ENCODE assay signal across 7 cellular contexts in genomic region chr16:67227567-67227921, GRCh38. TPM values are rescaled to one million over a fixed set of nuclear protein-coding genes. Genes with fewer than 3 reads are reported as not detected.
DNase-seq lines count a peak whose midpoint lies in the region; ATAC-seq lines count a peak whose summit lies in the region.

No MANE protein-coding gene starts in this region.

- no peaks in the 10 kb centered on the region for H3K9me3 Mint-ChIP-seq in activated naive CD8-positive, alpha-beta T cell treated with anti-CD3 and anti-CD28 coated beads, Interleukin-2, amount 10 ng/mL, durations not matched to agents 7 days and 5 days
- no peaks in the 10 kb centered on the region for H3K9me3 Mint-ChIP-seq in immature natural killer cell

- peaks cover 41% of the 10 kb centered on the region for H3K36me3 ChIP-seq in HUES6 (ENCODE audit: control insufficient read depth, insufficient read depth, low read length)
- peaks cover 24 to 39% of the 10 kb centered on the region in 2 donors for H3K36me3 ChIP-seq in stomach smooth muscle (ENCODE audit: control insufficient read depth in 2 of 2, insufficient read depth in 2 of 2, low read length in 2 of 2)

- peak overlapping the region; percentile 92 for H3K27ac Mint-ChIP-seq in activated naive CD8-positive, alpha-beta T cell treated with anti-CD3 and anti-CD28 coated beads, Interleukin-2, amount 10 ng/mL, durations not matched to agents 7 days and 5 days
- H3K27ac Mint-ChIP-seq in immature natural killer cell, result peak overlapping the region; percentile 93 to 98 (median 96)

- H3K27me3 Mint-ChIP-seq in activated naive CD8-positive, alpha-beta T cell treated with anti-CD3 and anti-CD28 coated beads, Interleukin-2, amount 10 ng/mL, durations not matched to agents 7 days and 5 days, result no peaks in the 10 kb centered on the region
- peaks cover 0 to 8% (median 4%) of the 10 kb centered on the region in 3 donors for H3K27me3 Mint-ChIP-seq in immature natural killer cell (ENCODE audit: low read depth in 3 of 3)

- H3K9ac ChIP-seq in HUES6 (ENCODE audit: low read length), result peak overlapping the region; percentile 83
- H3K9ac ChIP-seq in stomach smooth muscle (ENCODE audit: low read length in 2 of 2), result peak overlapping the region; percentile 76 to 93

- peaks cover 9% of the 10 kb centered on the region for H3K36me3 Mint-ChIP-seq in activated naive CD8-positive, alpha-beta T cell treated with anti-CD3 and anti-CD28 coated beads, Interleukin-2, amount 10 ng/mL, durations not matched to agents 7 days and 5 days
- H3K36me3 Mint-ChIP-seq in immature natural killer cell, result peaks cover 4 to 7% (median 5%) of the 10 kb centered on the region in 3 donors

- H3K9me3 ChIP-seq in HUES6 (ENCODE audit: control insufficient read depth, insufficient read depth, low read depth, low read length) (no peaks in the 10 kb centered on the region), stomach smooth muscle (ENCODE audit: control insufficient read depth in 2 of 2, low read length in 2 of 2) (no peaks in the 10 kb centered on the region)

- no peak for DNase-seq in activated naive CD8-positive, alpha-beta T cell treated with anti-CD3 and anti-CD28 coated beads, Interleukin-2, amount 10 ng/mL, durations not matched to agents 7 days and 5 days
- DNase-seq in immature natural killer cell (no peak), DMS 273 treated with DMSO at 0.1 percent for 48 hours (lab: John Stamatoyannopoulos, UW) (no peak)
- no peak for DNase-seq in activated effector memory CD4-positive, alpha-beta T cell treated with Interleukin-2 at 50 U/mL for 16 hours

- ATAC-seq in activated naive CD8-positive, alpha-beta T cell treated with anti-CD3 and anti-CD28 coated beads, Interleukin-2, amount 10 ng/mL, durations not matched to agents 7 days and 5 days (ENCODE audit: low read depth), result no peak
- ATAC-seq in HG03442 (IDR thresholded peaks at IDR 0.05; ENCODE audit: unreplicated experiment), result no peak

- peak overlapping the region; percentile 92 for H3K4me3 Mint-ChIP-seq in activated naive CD8-positive, alpha-beta T cell treated with anti-CD3 and anti-CD28 coated beads, Interleukin-2, amount 10 ng/mL, durations not matched to agents 7 days and 5 days
- peak overlapping the region; percentile 95 to 99 (median 96) for H3K4me3 Mint-ChIP-seq in immature natural killer cell

- H3K4me1 ChIP-seq in HUES6 (ENCODE audit: control insufficient read depth, insufficient read depth, low read length), result 0 out of 2 replicates have a peak, but pooled peaks cover 2% of the 10 kb centered on the region
- H3K4me1 ChIP-seq in stomach smooth muscle (ENCODE audit: control insufficient read depth, insufficient read depth, low read length), result peaks cover 22% of the 10 kb centered on the region

- H3K4me3 ChIP-seq in HUES6 (ENCODE audit: low read depth, low read length) (peak overlapping the region; percentile 98), stomach smooth muscle (ENCODE audit: low read length in 2 of 2) (peak overlapping the region; percentile 75 to 99)

- H3K27ac ChIP-seq in HUES6 (ENCODE audit: low read depth, low read length), result peak overlapping the region; percentile 70; the same call in 1 of the 2 replicates
- H3K27ac ChIP-seq in stomach smooth muscle (ENCODE audit: low read length), result peak overlapping the region; percentile 81

- POLR2A ChIA-PET in activated naive CD8-positive, alpha-beta T cell treated with anti-CD3 and anti-CD28 coated beads, Interleukin-2, amount 10 ng/mL, durations not matched to agents 7 days and 5 days (lab: Charles Lee), result interaction anchor here (1.2 to 10.3 kb wide), 9 partner anchors 8 to 254 kb away, joined by 3 to 130 read pairs (median 8); partner anchors contain the start of genes ATP6V0D1, E2F4, FHOD1 and SLC9A5

- peaks cover 31% of the 10 kb centered on the region for H3K4me1 Mint-ChIP-seq in activated naive CD8-positive, alpha-beta T cell treated with anti-CD3 and anti-CD28 coated beads, Interleukin-2, amount 10 ng/mL, durations not matched to agents 7 days and 5 days
- peaks cover 28 to 30% of the 10 kb centered on the region in 2 donors for H3K4me1 Mint-ChIP-seq in immature natural killer cell

- H3K27me3 ChIP-seq in HUES6 (ENCODE audit: control insufficient read depth, insufficient read depth, low read length) (no peaks in the 10 kb centered on the region), stomach smooth muscle (ENCODE audit: control insufficient read depth in 1 of 2, insufficient read depth in 2 of 2, low read length in 2 of 2) (no peaks in the 10 kb centered on the region)

RNA-seq across cellular contexts. Expression of gene TMEM208, which starts 0.6 kb away (rescaled TPM):
- 10 to 100 TPM; 30.3 to 30.5 TPM for total RNA-seq in activated naive CD8-positive, alpha-beta T cell treated with anti-CD3 and anti-CD28 coated beads, Interleukin-2, amount 10 ng/mL, durations not matched to agents 7 days and 5 days
- 100 to 1,000 TPM; 104 to 154 (median 107) TPM for polyA plus RNA-seq in immature natural killer cell

RNA-seq across cellular contexts. Expression of gene FHOD1, which starts 19.7 kb away (rescaled TPM):
- 10 to 100 TPM; 92.2 to 92.8 TPM for total RNA-seq in activated naive CD8-positive, alpha-beta T cell treated with anti-CD3 and anti-CD28 coated beads, Interleukin-2, amount 10 ng/mL, durations not matched to agents 7 days and 5 days
- 1 to 10 TPM; 3.5 to 8.2 (median 4.8) TPM for polyA plus RNA-seq in immature natural killer cell

RNA-seq across cellular contexts. Expression of gene SLC9A5, which starts 21.2 kb away (rescaled TPM):
- total RNA-seq in activated naive CD8-positive, alpha-beta T cell treated with anti-CD3 and anti-CD28 coated beads, Interleukin-2, amount 10 ng/mL, durations not matched to agents 7 days and 5 days, result 1 to 10 TPM; 3.5 to 4.5 TPM
- under 1 TPM in 1 of 3 donors, not detected in 2; 0.46 TPM for polyA plus RNA-seq in immature natural killer cell

RNA-seq across cellular contexts. Expression of gene ELMO3, which starts 28.6 kb away (rescaled TPM):
- total RNA-seq in activated naive CD8-positive, alpha-beta T cell treated with anti-CD3 and anti-CD28 coated beads, Interleukin-2, amount 10 ng/mL, durations not matched to agents 7 days and 5 days, result 1 to 10 TPM; 7.6 to 9.4 TPM
- not detected for polyA plus RNA-seq in immature natural killer cell

RNA-seq across cellular contexts. Expression of gene E2F4, which starts 35.6 kb away (rescaled TPM):
- total RNA-seq in activated naive CD8-positive, alpha-beta T cell treated with anti-CD3 and anti-CD28 coated beads, Interleukin-2, amount 10 ng/mL, durations not matched to agents 7 days and 5 days, result 100 to 1,000 TPM; 105 to 114 TPM
- polyA plus RNA-seq in immature natural killer cell, result 10 to 100 TPM; 42.7 to 85.3 (median 76.0) TPM
